1 cellular context compared by ENCODE assay signal in genomic region chr2:168568476-168569227, GRCh38.
TF ChIP-seq lines count a peak whose summit lies in the region.

No MANE protein-coding gene starts in this region.

TF ChIP-seq in IMR-90, 13 proteins besides CTCF, POLR2A, EP300 and RAD21:
- no peak for TF ChIP-seq NFE2L2 (IDR thresholded peaks at IDR 0.05; ENCODE audit: low read depth, low read length)
- TF ChIP-seq CEBPB (IDR thresholded peaks at IDR 0.05; ENCODE audit: low read depth, low read length) = no peak
- TF ChIP-seq CHD1 (IDR thresholded peaks at IDR 0.05; ENCODE audit: low read depth, low read length) = no peak
- no peak for TF ChIP-seq ELK1 (IDR thresholded peaks at IDR 0.05; ENCODE audit: borderline replicate concordance, low read depth, low read length)
- TF ChIP-seq RCOR1 (IDR thresholded peaks at IDR 0.05; ENCODE audit: insufficient replicate concordance, low read length) = no peak
- no peak for TF ChIP-seq RFX5 (IDR thresholded peaks at IDR 0.05; ENCODE audit: low read depth, low read length)
- no peak for TF ChIP-seq MXI1 (IDR thresholded peaks at IDR 0.05; ENCODE audit: borderline replicate concordance, low read depth, low read length)
- TF ChIP-seq USF2 (IDR thresholded peaks at IDR 0.05; ENCODE audit: low read depth, low read length) = no peak
- no peak for TF ChIP-seq FOS (IDR thresholded peaks at IDR 0.05; ENCODE audit: low read depth, low read length)
- TF ChIP-seq SMC3 (IDR thresholded peaks at IDR 0.05; ENCODE audit: low read depth, low read length) = no peak
- no peak for TF ChIP-seq MAFK (IDR thresholded peaks at IDR 0.05; ENCODE audit: low read depth, low read length)
